ENCODE assay signal across 8 cellular contexts in the genomic region with DNA sequence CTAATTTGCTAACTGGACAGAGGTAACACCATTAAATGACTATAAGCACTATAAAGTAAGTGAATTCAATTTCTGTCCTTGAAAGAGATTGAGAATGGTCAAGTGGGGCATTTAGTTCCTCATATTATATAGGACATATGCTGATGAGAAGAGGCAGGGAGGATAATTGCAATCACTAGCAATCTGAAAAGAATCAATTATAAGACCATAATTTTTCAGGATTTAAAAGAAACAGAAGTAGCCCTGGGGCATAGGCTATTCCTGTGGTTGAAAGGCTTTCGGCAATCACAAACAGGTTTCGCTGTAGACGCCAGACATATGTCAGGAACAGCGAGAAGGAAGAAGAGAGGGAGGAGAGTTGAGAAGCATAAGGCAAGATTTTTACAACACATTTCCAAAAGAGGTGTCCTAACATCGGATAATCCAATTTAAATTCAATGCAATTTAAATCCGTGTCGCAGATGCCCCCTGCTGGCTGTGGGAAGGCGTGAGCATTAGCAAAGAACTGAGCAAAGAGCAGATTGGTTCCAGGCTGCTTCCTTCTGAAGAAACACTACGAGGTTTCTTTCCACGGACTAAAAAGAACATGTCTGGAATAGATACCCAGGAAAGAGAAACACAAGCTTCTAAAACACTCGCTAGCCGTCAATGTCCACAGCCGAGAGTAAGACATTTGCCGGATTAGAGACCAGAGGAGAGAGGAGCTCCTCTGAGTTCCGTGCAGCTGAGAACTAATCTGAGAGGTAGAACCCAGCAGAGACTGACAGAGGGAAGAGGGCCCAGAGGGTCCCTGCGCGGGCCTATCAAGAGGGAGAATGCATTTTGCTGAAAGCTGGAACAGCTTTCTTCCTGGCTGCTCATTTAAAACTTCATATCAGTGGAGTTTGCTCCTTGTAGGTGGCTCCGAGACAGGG. TPM values are rescaled to one million over a fixed set of nuclear protein-coding genes. Genes with fewer than 3 reads are reported as not detected.
A peak's percentile ranks its signal among the peaks of the same experiment; 100 is the strongest.
DNase-seq lines count a peak whose midpoint lies in the region; ATAC-seq and TF ChIP-seq lines count a peak whose summit lies in the region.

No MANE protein-coding gene starts in this region.

- no peaks in the 10 kb centered on the region for H3K4me1 Mint-ChIP-seq in T-helper 2 cell treated with Interferon-gamma antibody and Interleukin-4, amounts not matched to agents 5 μg/mL and 100 μg/mL, for 36 hours (ENCODE audit: low read depth)

- ATAC-seq in left colon (peak; percentile 39), GM18858 (IDR thresholded peaks at IDR 0.05; ENCODE audit: unreplicated experiment) (no peak)

- peak; percentile 94 for TF ChIP-seq CTCF in AG04450 (IDR thresholded peaks at IDR 0.05; ENCODE audit: low read depth, low read length)
- TF ChIP-seq CTCF in cardiac fibroblast (IDR thresholded peaks at IDR 0.05; ENCODE audit: low read depth, low read length) = peak; percentile 90

- H3K27me3 Mint-ChIP-seq in T-helper 2 cell treated with Interferon-gamma antibody and Interleukin-4, amounts not matched to agents 5 μg/mL and 100 μg/mL, for 36 hours (ENCODE audit: low read depth) = peaks cover 2% of the 10 kb centered on the region

- peak; percentile 29 for DNase-seq in AG04450 (ENCODE audit: low read depth, low spot score)
- peak; percentile 11 for DNase-seq in GM19238 (ENCODE audit: insufficient read length, low spot score)
- peak; percentile 70 for DNase-seq in NCI-H1694 (lab: John Stamatoyannopoulos, UW)
- peak; percentile 12 for DNase-seq in T-helper 2 cell treated with Interferon-gamma antibody and Interleukin-4, amounts not matched to agents 5 μg/mL and 100 μg/mL, for 36 hours (ENCODE audit: low spot score)
- peak; percentile 86 to 90 for DNase-seq in cardiac fibroblast (ENCODE audit: low read depth in 2 of 2)
- DNase-seq in left colon = peak; percentile 48 to 70
- peak; percentile 0 to 48 (median 12) for DNase-seq in stimulated activated CD4-positive, alpha-beta T cell treated with anti-CD3 and anti-CD28 coated beads, TNF-alpha, amount 100 ng/mL, for 24 hours (ENCODE audit: low read depth in 3 of 3)

- no peaks in the 10 kb centered on the region for H3K9me3 Mint-ChIP-seq in T-helper 2 cell treated with Interferon-gamma antibody and Interleukin-4, amounts not matched to agents 5 μg/mL and 100 μg/mL, for 36 hours

- H3K4me3 ChIP-seq in AG04450 (ENCODE audit: low read depth, low read length) (no peak overlapping the region), cardiac fibroblast (replicated peaks in 1 of 2; ENCODE audit: low read depth in 2 of 2, low read length in 2 of 2) (peak overlapping the region in 1 of 2 donors; percentile 20)

- H3K27ac ChIP-seq in AG04450 (ENCODE audit: low read depth, low read length) = no peak overlapping the region

- no peaks in the 10 kb centered on the region for H3K27me3 ChIP-seq in AG04450 (ENCODE audit: control insufficient read depth, insufficient read depth, low read length)

- no peaks in the 10 kb centered on the region for H3K9me3 ChIP-seq in AG04450 (ENCODE audit: control insufficient read depth, insufficient read depth, low read length)

- CTCF ChIA-PET in AG04450 (lab: Charles Lee) = interaction anchor here (0.6 to 6.6 kb wide), 72 partner anchors 10 to 1227 kb away, joined by 3 to 182 read pairs (median 4); a partner anchor contains a TSS

- H3K27ac Mint-ChIP-seq in T-helper 2 cell treated with Interferon-gamma antibody and Interleukin-4, amounts not matched to agents 5 μg/mL and 100 μg/mL, for 36 hours = no peak overlapping the region

- intact Hi-C loops in left colon (cut with DNase I, micrococcal nuclease) = loop anchor here in 1 of 2 donors (10.0 kb wide), 2 partner anchors 100 to 300 kb away; no protein-coding TSS in a partner anchor

- H3K4me3 Mint-ChIP-seq in T-helper 2 cell treated with Interferon-gamma antibody and Interleukin-4, amounts not matched to agents 5 μg/mL and 100 μg/mL, for 36 hours = no peak overlapping the region

- H3K36me3 Mint-ChIP-seq in T-helper 2 cell treated with Interferon-gamma antibody and Interleukin-4, amounts not matched to agents 5 μg/mL and 100 μg/mL, for 36 hours (ENCODE audit: low read depth) = no peaks in the 10 kb centered on the region

- POLR2A ChIA-PET in AG04450 (lab: Yijun Ruan, JAX) = interaction anchor here (0.6 kb wide), 1 partner anchor 103 kb away, joined by 3 read pairs; no protein-coding TSS in a partner anchor

RNA-seq across cellular contexts. Expression of a gene that starts 27.9 kb away (rescaled TPM):
- 11.3 and 13.8 TPM in 2 replicates for polyA plus RNA-seq in AG04450 (2011; rRNA removed)
- 6.0 and 7.0 TPM in 2 replicates for polyA minus RNA-seq in AG04450 (2011; rRNA and poly(A)+ RNA removed)
- 10 to 100 TPM; 32.3 to 48.9 TPM for total RNA-seq in left colon

Comparison
In these comparisons a context has a peak if more than half of its experiments do, and no peak if none do; other contexts are left out.
1. DNase-seq: peak in every context shown above with its lines; median percentile 88 in cardiac fibroblast; 70 in NCI-H1694; 59 in left colon; 29 in AG04450; 12 in T-helper 2 cell treated with Interferon-gamma antibody and Interleukin-4, amounts not matched to agents 5 μg/mL and 100 μg/mL, for 36 hours; 12 in stimulated activated CD4-positive, alpha-beta T cell treated with anti-CD3 and anti-CD28 coated beads, TNF-alpha, amount 100 ng/mL, for 24 hours; 11 in GM19238.